ENCODE assay signal across 8 cellular contexts in genomic region chr4:140252742-140253555, GRCh38.
DNase-seq lines count a peak whose midpoint lies in the region; ATAC-seq and TF ChIP-seq lines count a peak whose summit lies in the region.

No MANE protein-coding gene starts in this region.

- TF ChIP-seq CTCF in LNCAP (IDR thresholded peaks at IDR 0.05) (peak; percentile 93), thyroid gland (IDR thresholded peaks at IDR 0.05) (peak; percentile 42 to 97 (median 88))

- no peaks in the 10 kb centered on the region for H3K36me3 Mint-ChIP-seq in activated naive CD4-positive, alpha-beta T cell treated with anti-CD3 and anti-CD28 coated beads, Interleukin-2, amount 50 U/mL, for 24 hours

- 0% methylated on average over 19 to 31 of the region's 72 CpGs for WGBS in thyroid gland, 2 donors

- no peaks in the 10 kb centered on the region for H3K36me3 ChIP-seq in thyroid gland

- H3K9me3 Mint-ChIP-seq in activated naive CD4-positive, alpha-beta T cell treated with anti-CD3 and anti-CD28 coated beads, Interleukin-2, amount 50 U/mL, for 24 hours = no peaks in the 10 kb centered on the region

- intact Hi-C loops in thyroid gland (cut with DNase I) = loop anchor here (2.0 to 5.0 kb wide), 4 partner anchors 100 to 518 kb away; no protein-coding TSS in a partner anchor

- peak overlapping the region in 2 of 3 donors; percentile 39 to 64 for H3K4me3 ChIP-seq in thyroid gland (replicated peaks in 1 of 3)

- H3K27me3 ChIP-seq in thyroid gland = no peaks in the 10 kb centered on the region

- H3K4me1 Mint-ChIP-seq in activated naive CD4-positive, alpha-beta T cell treated with anti-CD3 and anti-CD28 coated beads, Interleukin-2, amount 50 U/mL, for 24 hours = peaks cover 18% of the 10 kb centered on the region

- ATAC-seq in GM21381 (IDR thresholded peaks at IDR 0.05; ENCODE audit: unreplicated experiment) = peak; percentile 57

- H3K27ac Mint-ChIP-seq in activated naive CD4-positive, alpha-beta T cell treated with anti-CD3 and anti-CD28 coated beads, Interleukin-2, amount 50 U/mL, for 24 hours = no peak overlapping the region

- no peaks in the 10 kb centered on the region for H3K9me3 ChIP-seq in thyroid gland

- H3K27me3 Mint-ChIP-seq in activated naive CD4-positive, alpha-beta T cell treated with anti-CD3 and anti-CD28 coated beads, Interleukin-2, amount 50 U/mL, for 24 hours = peaks cover 1% of the 10 kb centered on the region

- TF ChIP-seq POLR2A in thyroid gland (IDR thresholded peaks at IDR 0.05) = peak in 1 of 2 donors; percentile 45

- peak; percentile 61 for DNase-seq in CD1c-positive myeloid dendritic cell (ENCODE audit: extremely low spot score)
- peak; percentile 68 for DNase-seq in SK-N-DZ (ENCODE audit: low spot score)
- DNase-seq in globus pallidus (ENCODE audit: low spot score) = peak; percentile 93
- DNase-seq in nucleus accumbens (lab: John Stamatoyannopoulos, UW) = peak in 54 of 56 donors; percentile 22 to 87 (median 70)
- DNase-seq in thyroid gland = peak; percentile 71 to 74

- H3K4me3 Mint-ChIP-seq in activated naive CD4-positive, alpha-beta T cell treated with anti-CD3 and anti-CD28 coated beads, Interleukin-2, amount 50 U/mL, for 24 hours = peak overlapping the region; percentile 84

- H3K4me1 ChIP-seq in thyroid gland = peaks cover 10 to 23% of the 10 kb centered on the region in 2 donors

- H3K27ac ChIP-seq in thyroid gland = peak overlapping the region; percentile 95 to 97 (median 97)

Comparison
In these comparisons a context has a peak if more than half of its experiments do, and no peak if none do; other contexts are left out.
1. Peak in every context shown above with its lines: DNase-seq, ATAC-seq, H3K4me3 ChIP-seq and H3K27ac ChIP-seq.